Comparison of ENCODE assay signal across 1 cellular context in the genomic region with DNA sequence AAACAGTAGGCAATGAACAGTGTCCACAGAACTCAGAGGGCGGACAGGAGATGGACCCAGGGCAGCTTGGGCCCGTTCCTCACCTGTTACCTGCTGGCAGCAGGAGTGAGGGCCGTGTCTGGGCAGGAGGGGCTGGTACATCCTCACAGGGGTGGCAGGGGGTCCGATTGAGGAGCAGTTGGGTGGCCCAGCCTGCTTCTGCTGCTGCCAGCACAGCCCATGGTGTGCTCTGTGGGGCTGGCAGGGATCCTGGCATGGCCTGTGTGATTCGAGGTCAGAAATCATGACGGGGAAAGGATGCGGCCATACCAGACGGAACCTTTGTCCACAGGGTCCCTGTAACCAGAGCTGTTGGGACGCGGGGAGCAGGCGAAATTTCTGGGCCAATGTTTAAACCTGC.
TF ChIP-seq lines count a peak whose summit lies in the region.

No MANE protein-coding gene starts in this region.

TF ChIP-seq in IMR-90, 13 proteins besides CTCF, POLR2A, EP300 and RAD21 (continued from another document):
- TF ChIP-seq CEBPB (IDR thresholded peaks at IDR 0.05; ENCODE audit: low read depth, low read length) (no peak), MAZ (IDR thresholded peaks at IDR 0.05; ENCODE audit: borderline replicate concordance, low read depth, low read length) (no peak)
- TF ChIP-seq, protein P1, sequence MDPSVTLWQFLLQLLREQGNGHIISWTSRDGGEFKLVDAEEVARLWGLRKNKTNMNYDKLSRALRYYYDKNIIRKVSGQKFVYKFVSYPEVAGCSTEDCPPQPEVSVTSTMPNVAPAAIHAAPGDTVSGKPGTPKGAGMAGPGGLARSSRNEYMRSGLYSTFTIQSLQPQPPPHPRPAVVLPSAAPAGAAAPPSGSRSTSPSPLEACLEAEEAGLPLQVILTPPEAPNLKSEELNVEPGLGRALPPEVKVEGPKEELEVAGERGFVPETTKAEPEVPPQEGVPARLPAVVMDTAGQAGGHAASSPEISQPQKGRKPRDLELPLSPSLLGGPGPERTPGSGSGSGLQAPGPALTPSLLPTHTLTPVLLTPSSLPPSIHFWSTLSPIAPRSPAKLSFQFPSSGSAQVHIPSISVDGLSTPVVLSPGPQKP (IDR thresholded peaks at IDR 0.05; ENCODE audit: borderline replicate concordance, low read depth, low read length): no peak
